17 cellular contexts compared by ENCODE assay signal in genomic region chr12:49792976-49793580, GRCh38.
"Had no signal": no experiment of that assay in that cellular context is flagged by ENCODE, and none has a peak within 500 bp of the region (broad histone marks: within the 10 kb centered on the region; RNA-seq: fewer than 3 reads in every experiment).

No MANE protein-coding gene starts in this region.

- H3K27ac ChIP-seq: colonic mucosa, esophagus squamous epithelium, gastroesophageal sphincter, left lung, ovary, testis, tibial nerve had no signal

- ATAC-seq: gastroesophageal sphincter; left lung; stimulated activated effector memory CD8-positive, alpha-beta T cell treated with anti-CD3 and anti-CD28 coated beads, Interleukin-12 subunit alpha, Interleukin-12 subunit beta, amount 100 ng/mL, for 72 hours had no signal

- H3K9me3 ChIP-seq: colonic mucosa, esophagus squamous epithelium, gastroesophageal sphincter, left lung, ovary, testis, tibial nerve had no signal

- DNase-seq: colonic mucosa; dermis blood vessel endothelial cell; esophagus squamous epithelium; foreskin fibroblast; glutamatergic neuron; left lung; mesendoderm; naive B cell; nephron progenitor cell; stimulated activated CD4-positive, alpha-beta T cell treated with anti-CD3 and anti-CD28 coated beads, Interleukin-4, amount 100 ng/mL, for 1 hour; stimulated activated CD8-positive, alpha-beta memory T cell treated with anti-CD3 and anti-CD28 coated beads, Interleukin-4, amount 100 ng/mL, for 48 hours; testis had no signal

- H3K4me1 ChIP-seq: colonic mucosa, esophagus squamous epithelium, gastroesophageal sphincter had no signal

- H3K4me3 ChIP-seq: colonic mucosa, esophagus squamous epithelium, gastroesophageal sphincter, left lung, lung, ovary, testis, tibial nerve had no signal

- H3K36me3 ChIP-seq: colonic mucosa, ovary had no signal

- H3K27me3 ChIP-seq: colonic mucosa, esophagus squamous epithelium, gastroesophageal sphincter, left lung, ovary, testis, tibial nerve had no signal
